In genomic region chr11:134223066-134223465, GRCh38 we compare ENCODE assay signal across 8 cellular contexts. TPM values are rescaled to one million over a fixed set of nuclear protein-coding genes. Genes with fewer than 3 reads are reported as not detected.
DNase-seq lines count a peak whose midpoint lies in the region; ATAC-seq, FAIRE-seq and TF ChIP-seq lines count a peak whose summit lies in the region.

No MANE protein-coding gene starts in this region.

- H3K36me3 ChIP-seq in A673 (ENCODE audit: insufficient read depth, low read length, poor library complexity, severe bottlenecking): peaks cover 31% of the 10 kb centered on the region
- peaks cover 6% of the 10 kb centered on the region for H3K36me3 ChIP-seq in mesendoderm (ENCODE audit: control insufficient read depth, insufficient read depth, low read length)

- BruUV-seq in A673 (replicated peaks; lab: Mats Ljungman, UMichigan): TSS peak; percentile 43

- H3K36me3 Mint-ChIP-seq in activated naive CD8-positive, alpha-beta T cell treated with anti-CD3 and anti-CD28 coated beads, Interleukin-2, amount 50 U/mL, for 24 hours (ENCODE audit: low read depth): peaks cover 42% of the 10 kb centered on the region

- H3K4me1 Mint-ChIP-seq in activated naive CD8-positive, alpha-beta T cell treated with anti-CD3 and anti-CD28 coated beads, Interleukin-2, amount 50 U/mL, for 24 hours: peaks cover 58% of the 10 kb centered on the region

- H3K4me1 ChIP-seq in A673 (ENCODE audit: insufficient read depth, low read length, poor library complexity, severe bottlenecking) (peaks cover 12% of the 10 kb centered on the region), mesendoderm (ENCODE audit: control insufficient read depth, low read depth, low read length) (peaks cover 4% of the 10 kb centered on the region)

- DNase-seq in A673 (ENCODE audit: low spot score): peak; percentile 19
- peak; percentile 25 for DNase-seq in HT-29 (ENCODE audit: low spot score)
- no peak for DNase-seq in activated naive CD8-positive, alpha-beta T cell treated with anti-CD3 and anti-CD28 coated beads, Interleukin-2, amount 50 U/mL, for 24 hours
- no peak for DNase-seq in mesendoderm
- DNase-seq in D721Med (ENCODE audit: insufficient read length, low spot score): no peak

- H3K9me3 ChIP-seq in A673 (ENCODE audit: low read depth, low read length, poor library complexity, severe bottlenecking): no peaks in the 10 kb centered on the region

- H3K18ac ChIP-seq in mesendoderm (ENCODE audit: low read length): no peak overlapping the region

- no peak overlapping the region for H3K23ac ChIP-seq in mesendoderm (ENCODE audit: low read length)

- no peak overlapping the region for H3K4ac ChIP-seq in mesendoderm (ENCODE audit: low read depth, low read length)

- H3K56ac ChIP-seq in mesendoderm (ENCODE audit: low read length): peak overlapping the region; percentile 82

- no peak overlapping the region for H2AK5ac ChIP-seq in mesendoderm (ENCODE audit: low read length)

- H3K4me3 ChIP-seq in A673 (ENCODE audit: low read depth, low read length, poor library complexity, severe bottlenecking): peak overlapping the region; percentile 65
- peak overlapping the region; percentile 86 for H3K4me3 ChIP-seq in mesendoderm (ENCODE audit: low read length)

- FAIRE-seq in D721Med (lab: Jason Lieb, UNC): no peak

- peaks cover 31% of the 10 kb centered on the region for H3K79me1 ChIP-seq in mesendoderm (ENCODE audit: low read length)

- H3K27ac ChIP-seq in A673 (ENCODE audit: low read depth, low read length, poor library complexity, severe bottlenecking): peak overlapping the region; percentile 79
- H3K27ac ChIP-seq in mesendoderm (ENCODE audit: low read depth, low read length): no peak overlapping the region

- H3K4me3 Mint-ChIP-seq in activated naive CD8-positive, alpha-beta T cell treated with anti-CD3 and anti-CD28 coated beads, Interleukin-2, amount 50 U/mL, for 24 hours: peak overlapping the region; percentile 97

- H3K27ac Mint-ChIP-seq in activated naive CD8-positive, alpha-beta T cell treated with anti-CD3 and anti-CD28 coated beads, Interleukin-2, amount 50 U/mL, for 24 hours: peak overlapping the region; percentile 92

- intact Hi-C loops in A673 (cut with micrococcal nuclease; ENCODE audit: unreplicated experiment): no loop called here

- TF ChIP-seq CTCF in A673 (conservative IDR thresholded peaks at IDR 0.05; ENCODE audit: low read depth, low read length) (no peak), D721Med (IDR thresholded peaks at IDR 0.05; ENCODE audit: insufficient read depth, missing control alignments) (no peak)

- H2BK5ac ChIP-seq in mesendoderm (ENCODE audit: low read length): no peak overlapping the region

- peaks cover 21% of the 10 kb centered on the region for H3K79me2 ChIP-seq in mesendoderm (ENCODE audit: control insufficient read depth, insufficient read depth, low read length)

- WGBS in mesendoderm (ENCODE audit: extremely low coverage, insufficient coverage, low lambda C conversion rate): no CpG with 5 or more reads among the region's 4 CpGs

- no peak overlapping the region for H2BK120ac ChIP-seq in mesendoderm (ENCODE audit: low read depth, low read length)

- no peak overlapping the region for H4K8ac ChIP-seq in mesendoderm (ENCODE audit: low read depth, low read length)

- H2BK15ac ChIP-seq in mesendoderm (replicated peaks; ENCODE audit: low read depth): no peak overlapping the region

- H3K9me3 Mint-ChIP-seq in activated naive CD8-positive, alpha-beta T cell treated with anti-CD3 and anti-CD28 coated beads, Interleukin-2, amount 50 U/mL, for 24 hours: no peaks in the 10 kb centered on the region

- H3K9ac ChIP-seq in mesendoderm (ENCODE audit: low read length): peak overlapping the region; percentile 75

- CTCF ChIA-PET in A673 (lab: Charles Lee): no interaction called here

- POLR2A ChIA-PET in A673 (lab: Charles Lee; ENCODE audit: low non-redundant PET): no interaction called here

- peak overlapping the region; percentile 97 for H3K4me2 ChIP-seq in mesendoderm (ENCODE audit: low read length)

- H4K5ac ChIP-seq in mesendoderm (ENCODE audit: low read length): no peak overlapping the region

- peaks cover 3% of the 10 kb centered on the region for H3K27me3 Mint-ChIP-seq in activated naive CD8-positive, alpha-beta T cell treated with anti-CD3 and anti-CD28 coated beads, Interleukin-2, amount 50 U/mL, for 24 hours

- H3K27me3 ChIP-seq in A673 (replicated peaks; ENCODE audit: insufficient read depth, low read depth, low read length, poor library complexity) (no peaks in the 10 kb centered on the region), mesendoderm (ENCODE audit: insufficient read depth, low read length, poor library complexity) (no peaks in the 10 kb centered on the region)

- no peak for ATAC-seq in activated naive CD8-positive, alpha-beta T cell treated with anti-CD3 and anti-CD28 coated beads, Interleukin-2, amount 50 U/mL, for 24 hours
- ATAC-seq in HG02642 (IDR thresholded peaks at IDR 0.05; ENCODE audit: poor library complexity, unreplicated experiment) (no peak), GM19035 (IDR thresholded peaks at IDR 0.05; ENCODE audit: unreplicated experiment) (no peak), HG02981 (IDR thresholded peaks at IDR 0.05; ENCODE audit: unreplicated experiment) (no peak)

RNA-seq across cellular contexts. Expression of gene NCAPD3, which starts 0.7 kb away (rescaled TPM):
- total RNA-seq in A673 (2021): 120 and 127 TPM in 2 replicates
- total RNA-seq in HT-29 (2014; rRNA removed; shearing (Covaris generic)): 57.0 and 66.3 TPM in 2 replicates
- polyA plus RNA-seq in mesendoderm (2013, experiment 1 of 2): 24.9 TPM
- polyA plus RNA-seq in mesendoderm (2013, experiment 2 of 2): 24.8 TPM

RNA-seq across cellular contexts. Expression of gene VPS26B, which starts 1.4 kb away (rescaled TPM):
- 51.3 and 53.3 TPM in 2 replicates for total RNA-seq in A673 (2021)
- total RNA-seq in HT-29 (2014; rRNA removed; shearing (Covaris generic)): 39.2 and 45.1 TPM in 2 replicates
- 15.2 TPM for polyA plus RNA-seq in mesendoderm (2013, experiment 1 of 2)
- polyA plus RNA-seq in mesendoderm (2013, experiment 2 of 2): 14.9 TPM

RNA-seq across cellular contexts. Expression of gene THYN1, which starts 30.1 kb away (rescaled TPM):
- total RNA-seq in A673 (2021): 57.2 and 60.2 TPM in 2 replicates
- 45.5 and 47.8 TPM in 2 replicates for total RNA-seq in HT-29 (2014; rRNA removed; shearing (Covaris generic))
- 61.5 TPM for polyA plus RNA-seq in mesendoderm (2013, experiment 1 of 2)
- 64.1 TPM for polyA plus RNA-seq in mesendoderm (2013, experiment 2 of 2)

RNA-seq across cellular contexts. Expression of gene ACAD8, which starts 30.3 kb away (rescaled TPM):
- 32.3 and 34.8 TPM in 2 replicates for total RNA-seq in A673 (2021)
- total RNA-seq in HT-29 (2014; rRNA removed; shearing (Covaris generic)): 25.9 and 28.5 TPM in 2 replicates
- 13.5 TPM for polyA plus RNA-seq in mesendoderm (2013, experiment 1 of 2)
- polyA plus RNA-seq in mesendoderm (2013, experiment 2 of 2): 14.4 TPM

RNA-seq across cellular contexts. Expression of gene GLB1L3, which starts 53.1 kb away (rescaled TPM):
- total RNA-seq in A673 (2021): 0.09 and 0.17 TPM in 2 replicates
- total RNA-seq in HT-29 (2014; rRNA removed; shearing (Covaris generic)): not detected in 2 replicates
- 11.5 TPM for polyA plus RNA-seq in mesendoderm (2013, experiment 1 of 2)
- polyA plus RNA-seq in mesendoderm (2013, experiment 2 of 2): 12.2 TPM

Comparison
In these comparisons a context has a peak if more than half of its experiments do, and no peak if none do; other contexts are left out.
1. DNase-seq: peak in A673 (single experiment) and HT-29 (single experiment); none in activated naive CD8-positive, alpha-beta T cell treated with anti-CD3 and anti-CD28 coated beads, Interleukin-2, amount 50 U/mL, for 24 hours (single experiment), mesendoderm (single experiment) and D721Med (single experiment).